In genomic region chr18:58394607-58395425, GRCh38 we compare ENCODE assay signal across 23 cellular contexts.
A peak's percentile ranks its signal among the peaks of the same experiment; 100 is the strongest.
DNase-seq lines count a peak whose midpoint lies in the region; ATAC-seq and TF ChIP-seq lines count a peak whose summit lies in the region.
"Had no signal": no experiment of that assay in that cellular context is flagged by ENCODE, and none has a peak within 500 bp of the region (broad histone marks: within the 10 kb centered on the region; RNA-seq: fewer than 3 reads in every experiment).

No MANE protein-coding gene starts in this region.

- H3K9me3 Mint-ChIP-seq in CD4-positive, alpha-beta memory T cell: no peaks in the 10 kb centered on the region
- no peaks in the 10 kb centered on the region for H3K9me3 Mint-ChIP-seq in type B pancreatic cell
- H3K9me3 Mint-ChIP-seq: activated naive CD8-positive, alpha-beta T cell treated with anti-CD3 and anti-CD28 coated beads, Interleukin-2, amount 50 U/mL, for 24 hours; T-helper 1 cell treated with Interleukin-12 subunit alpha and Interleukin-12 subunit beta and Interleukin-4 antibody, amounts not matched to agents 30 μg/mL and 1 μg/mL, for 36 hours had no signal

- ATAC-seq in lower lobe of right lung: peak; percentile 45 to 63
- no peak for ATAC-seq in HG02763 (IDR thresholded peaks at IDR 0.05; ENCODE audit: unreplicated experiment)
- ATAC-seq: K562, left ventricle myocardium superior had no signal

- no peaks in the 10 kb centered on the region for H3K9me3 ChIP-seq in CD4-positive, alpha-beta memory T cell (ENCODE audit: control insufficient read depth in 1 of 2, low read length in 2 of 2)
- H3K9me3 ChIP-seq in OCI-LY3 (ENCODE audit: insufficient read depth, low read length): no peaks in the 10 kb centered on the region
- H3K9me3 ChIP-seq in lower lobe of right lung: no peaks in the 10 kb centered on the region
- H3K9me3 ChIP-seq in prostate gland: no peaks in the 10 kb centered on the region
- H3K9me3 ChIP-seq: SJSA1 had no signal

- CTCF ChIA-PET in CD4-positive, alpha-beta memory T cell (lab: Charles Lee; ENCODE audit: partially characterized antibody): interaction anchor here (1.1 kb wide), 1 partner anchor 100 kb away, joined by 4 read pairs; no protein-coding TSS in a partner anchor

- peaks cover 0 to 15% (median 3%) of the 10 kb centered on the region in 4 donors for H3K4me1 Mint-ChIP-seq in CD4-positive, alpha-beta memory T cell
- H3K4me1 Mint-ChIP-seq in type B pancreatic cell (ENCODE audit: unreplicated experiment): peaks cover 32% of the 10 kb centered on the region

- no peak overlapping the region for H3K4me3 ChIP-seq in CD4-positive, alpha-beta memory T cell (ENCODE audit: low read length in 2 of 2)
- H3K4me3 ChIP-seq in OCI-LY3 (ENCODE audit: low read length) (peak overlapping the region; percentile 46), lower lobe of right lung (no peak overlapping the region), prostate gland (no peak overlapping the region)
- H3K4me3 ChIP-seq: K562, SJSA1 had no signal

- no peaks in the 10 kb centered on the region for H4K20me1 ChIP-seq in OCI-LY3 (ENCODE audit: insufficient read depth, low read length)

- H3K27ac ChIP-seq in CD4-positive, alpha-beta memory T cell (ENCODE audit: low read depth, low read length): no peak overlapping the region
- peak overlapping the region; percentile 90 for H3K27ac ChIP-seq in OCI-LY3 (ENCODE audit: low read length)
- no peak overlapping the region for H3K27ac ChIP-seq in lower lobe of right lung
- no peak overlapping the region for H3K27ac ChIP-seq in prostate gland
- H3K27ac ChIP-seq: SJSA1, VCaP had no signal

- peak overlapping the region in 1 of 8 donors; percentile 30 for H3K4me3 Mint-ChIP-seq in CD4-positive, alpha-beta memory T cell
- no peak overlapping the region for H3K4me3 Mint-ChIP-seq in type B pancreatic cell
- H3K4me3 Mint-ChIP-seq: activated naive CD8-positive, alpha-beta T cell treated with anti-CD3 and anti-CD28 coated beads, Interleukin-2, amount 50 U/mL, for 24 hours; T-helper 1 cell treated with Interleukin-12 subunit alpha and Interleukin-12 subunit beta and Interleukin-4 antibody, amounts not matched to agents 30 μg/mL and 1 μg/mL, for 36 hours had no signal

- peak overlapping the region; percentile 69 for H3K4me2 ChIP-seq in OCI-LY3 (ENCODE audit: low read length)

- POLR2A ChIA-PET in CD4-positive, alpha-beta memory T cell (lab: Charles Lee; ENCODE audit: partially characterized antibody): no interaction called here

- H3K9ac ChIP-seq in OCI-LY3 (ENCODE audit: low read length): peak overlapping the region; percentile 69; the same call in 1 of the 2 replicates

- no peaks in the 10 kb centered on the region for H3K36me3 Mint-ChIP-seq in CD4-positive, alpha-beta memory T cell
- H3K36me3 Mint-ChIP-seq in type B pancreatic cell: peaks cover 60% of the 10 kb centered on the region

- 79% methylated on average over 12 of the region's 12 CpGs for WGBS in prostate gland

- intact Hi-C loops in CD4-positive, alpha-beta memory T cell (cut with micrococcal nuclease): no loop called here
- intact Hi-C loops in lower lobe of right lung (cut with DNase I): no loop called here
- intact Hi-C loops in prostate gland (cut with DNase I): no loop called here

- no peaks in the 10 kb centered on the region for H3K79me2 ChIP-seq in OCI-LY3 (ENCODE audit: low read length)

- peak overlapping the region in 5 of 7 donors; percentile 5 to 63 (median 39) for H3K27ac Mint-ChIP-seq in CD4-positive, alpha-beta memory T cell
- no peak overlapping the region for H3K27ac Mint-ChIP-seq in type B pancreatic cell
- H3K27ac Mint-ChIP-seq: activated naive CD8-positive, alpha-beta T cell treated with anti-CD3 and anti-CD28 coated beads, Interleukin-2, amount 50 U/mL, for 24 hours; T-helper 1 cell treated with Interleukin-12 subunit alpha and Interleukin-12 subunit beta and Interleukin-4 antibody, amounts not matched to agents 30 μg/mL and 1 μg/mL, for 36 hours had no signal

- H3K4me1 ChIP-seq in CD4-positive, alpha-beta memory T cell (ENCODE audit: insufficient read depth, low read length): peaks cover under 1% of the 10 kb centered on the region
- H3K4me1 ChIP-seq in OCI-LY3 (ENCODE audit: low read length) (peaks cover 58% of the 10 kb centered on the region), lower lobe of right lung (no peaks in the 10 kb centered on the region), prostate gland (replicated peaks) (no peaks in the 10 kb centered on the region)
- H3K4me1 ChIP-seq: SJSA1 had no signal

- DNase-seq in CD4-positive, alpha-beta memory T cell: no peak
- DNase-seq in fibroblast of gingiva (ENCODE audit: low read depth) (peak; percentile 16), lower lobe of right lung (no peak), prostate gland (ENCODE audit: low spot score) (no peak), type B pancreatic cell (ENCODE audit: extremely low spot score, unreplicated experiment) (no peak), NCI-H524 (lab: John Stamatoyannopoulos, UW) (no peak)
- DNase-seq: activated CD4-positive, alpha-beta T cell treated with anti-CD3 and anti-CD28 coated beads, Interleukin-2, amount 50 U/mL, for 1 hour; activated CD8-positive, alpha-beta memory T cell treated with anti-CD3 and anti-CD28 coated beads, Interleukin-2, amount 50 U/mL, for 48 hours; activated effector memory CD4-positive, alpha-beta T cell treated with anti-CD3 and anti-CD28 coated beads, Interleukin-2, amount 50 U/mL, for 16 hours; activated naive CD8-positive, alpha-beta T cell treated with anti-CD3 and anti-CD28 coated beads, Interleukin-2, amount 50 U/mL, for 24 hours; C1 segment of cervical spinal cord; DMS153; glutamatergic neuron; left ventricle myocardium superior; MV-4-11; NCI-H1694 treated with DMSO at 0.1 percent for 48 hours; retina had no signal

- no peak for TF ChIP-seq POLR2A in prostate gland (IDR thresholded peaks at IDR 0.05)

- H3K27me3 ChIP-seq in CD4-positive, alpha-beta memory T cell (ENCODE audit: insufficient read depth, low read length): no peaks in the 10 kb centered on the region
- no peaks in the 10 kb centered on the region for H3K27me3 ChIP-seq in OCI-LY3 (ENCODE audit: low read depth, low read length)
- no peaks in the 10 kb centered on the region for H3K27me3 ChIP-seq in lower lobe of right lung (ENCODE audit: low read depth)
- H3K27me3 ChIP-seq in prostate gland (replicated peaks; ENCODE audit: insufficient read depth): no peaks in the 10 kb centered on the region
- H3K27me3 ChIP-seq: SJSA1 had no signal

- H3K36me3 ChIP-seq in CD4-positive, alpha-beta memory T cell (ENCODE audit: insufficient read depth, low read length): no peaks in the 10 kb centered on the region
- peaks cover 73% of the 10 kb centered on the region for H3K36me3 ChIP-seq in OCI-LY3 (replicated peaks; ENCODE audit: low read depth, low read length)
- H3K36me3 ChIP-seq in lower lobe of right lung: peaks cover 64% of the 10 kb centered on the region
- H3K36me3 ChIP-seq in prostate gland: peaks cover 0 to 2% of the 10 kb centered on the region in 2 donors

- TF ChIP-seq CTCF in OCI-LY3 (IDR thresholded peaks at IDR 0.05; ENCODE audit: low read depth, low read length): no peak
- TF ChIP-seq CTCF in lower lobe of right lung (IDR thresholded peaks at IDR 0.05): no peak
- TF ChIP-seq CTCF in prostate gland (IDR thresholded peaks at IDR 0.05): no peak
- TF ChIP-seq CTCF in type B pancreatic cell (conservative IDR thresholded peaks at IDR 0.05): no peak

- no peak overlapping the region for H2AFZ ChIP-seq in OCI-LY3 (ENCODE audit: low read depth, low read length)

- no peaks in the 10 kb centered on the region for H3K27me3 Mint-ChIP-seq in CD4-positive, alpha-beta memory T cell
- H3K27me3 Mint-ChIP-seq in type B pancreatic cell: no peaks in the 10 kb centered on the region
- H3K27me3 Mint-ChIP-seq: activated naive CD8-positive, alpha-beta T cell treated with anti-CD3 and anti-CD28 coated beads, Interleukin-2, amount 50 U/mL, for 24 hours had no signal
